In genomic region chr2:85933753-85934594, GRCh38 we compare ENCODE assay signal across 13 cellular contexts. TPM values are rescaled to one million over a fixed set of nuclear protein-coding genes. Genes with fewer than 3 reads are reported as not detected.
DNase-seq lines count a peak whose midpoint lies in the region; ATAC-seq lines count a peak whose summit lies in the region.
"Had no signal": no experiment of that assay in that cellular context is flagged by ENCODE, and none has a peak within 500 bp of the region (broad histone marks: within the 10 kb centered on the region; RNA-seq: fewer than 3 reads in every experiment).

No MANE protein-coding gene starts in this region.

- no peak overlapping the region for H2AFZ ChIP-seq in Karpas-422 (ENCODE audit: low read length)

- H3K79me2 ChIP-seq in Karpas-422 (ENCODE audit: low read length), result no peaks in the 10 kb centered on the region

- peak; percentile 77 for ATAC-seq in activated CD8-positive, alpha-beta T cell treated with anti-CD3 and anti-CD28 coated beads, Interleukin-2, amount 10 ng/mL, durations not matched to agents 7 days and 5 days
- ATAC-seq in right cardiac atrium (peak; percentile 86 to 91), HG02610 (IDR thresholded peaks at IDR 0.05; ENCODE audit: unreplicated experiment) (no peak)

- H3K27me3 Mint-ChIP-seq in activated CD8-positive, alpha-beta T cell treated with anti-CD3 and anti-CD28 coated beads, Interleukin-2, amount 10 ng/mL, durations not matched to agents 7 days and 5 days (ENCODE audit: low read depth), result peaks cover 2% of the 10 kb centered on the region

- H3K9me3 ChIP-seq in right cardiac atrium (ENCODE audit: control insufficient read depth, low read length) (no peaks in the 10 kb centered on the region), Karpas-422 (ENCODE audit: low read length) (no peaks in the 10 kb centered on the region)

- H3K9ac ChIP-seq in Karpas-422 (ENCODE audit: low read length), result no peak overlapping the region

- H3K27ac ChIP-seq in right cardiac atrium (ENCODE audit: low read length) (no peak overlapping the region), Karpas-422 (ENCODE audit: low read length) (no peak overlapping the region)

- H3K9me3 Mint-ChIP-seq in activated CD8-positive, alpha-beta T cell treated with anti-CD3 and anti-CD28 coated beads, Interleukin-2, amount 10 ng/mL, durations not matched to agents 7 days and 5 days (ENCODE audit: insufficient read depth), result no peaks in the 10 kb centered on the region
- H3K9me3 Mint-ChIP-seq: activated CD4-positive, alpha-beta T cell treated with anti-CD3 and anti-CD28 coated beads, Interleukin-2, amount 10 ng/mL, durations not matched to agents 7 days and 5 days; neural crest cell had no signal

- no peaks in the 10 kb centered on the region for H4K20me1 ChIP-seq in Karpas-422 (ENCODE audit: insufficient read depth, low read depth, low read length)

- H3K4me3 Mint-ChIP-seq in activated CD8-positive, alpha-beta T cell treated with anti-CD3 and anti-CD28 coated beads, Interleukin-2, amount 10 ng/mL, durations not matched to agents 7 days and 5 days, result no peak overlapping the region
- H3K4me3 Mint-ChIP-seq: activated CD4-positive, alpha-beta T cell treated with anti-CD3 and anti-CD28 coated beads, Interleukin-2, amount 10 ng/mL, durations not matched to agents 7 days and 5 days; neural crest cell had no signal

- POLR2A ChIA-PET in activated CD8-positive, alpha-beta T cell treated with anti-CD3 and anti-CD28 coated beads, Interleukin-2, amount 10 ng/mL, durations not matched to agents 7 days and 5 days (lab: Charles Lee), result no interaction called here

- CTCF ChIA-PET in activated CD8-positive, alpha-beta T cell treated with anti-CD3 and anti-CD28 coated beads, Interleukin-2, amount 10 ng/mL, durations not matched to agents 7 days and 5 days (lab: Charles Lee), result interaction anchor here (2.4 kb wide), 1 partner anchor 44 kb away, joined by 8 read pairs; the partner anchor contains the start of gene ST3GAL5

- peak; percentile 14 for DNase-seq in stimulated activated CD4-positive, alpha-beta T cell treated with anti-CD3 and anti-CD28 coated beads, Interleukin-15, amount 100 ng/mL, for 24 hours
- no peak for DNase-seq in stimulated activated CD4-positive, alpha-beta T cell treated with anti-CD3 and anti-CD28 coated beads, Interleukin-4, amount 100 ng/mL, for 24 hours
- DNase-seq in activated CD8-positive, alpha-beta T cell treated with anti-CD3 and anti-CD28 coated beads, Interleukin-2, amount 10 ng/mL, durations not matched to agents 7 days and 5 days, result peak; percentile 31
- DNase-seq in right cardiac atrium, result no peak
- no peak for DNase-seq in putamen (ENCODE audit: low spot score)
- DNase-seq in Karpas-422, result no peak
- no peak for DNase-seq in KG1 (lab: John Stamatoyannopoulos, UW)
- DNase-seq: activated CD4-positive, alpha-beta T cell treated with anti-CD3 and anti-CD28 coated beads, Interleukin-2, amount 10 ng/mL, durations not matched to agents 7 days and 5 days; DMS79; effector memory CD4-positive, alpha-beta T cell; NCI-H774 had no signal

- H3K27me3 ChIP-seq in right cardiac atrium (ENCODE audit: control insufficient read depth, insufficient read depth) (no peaks in the 10 kb centered on the region), Karpas-422 (ENCODE audit: low read length) (no peaks in the 10 kb centered on the region)

- no peaks in the 10 kb centered on the region for H3K9me2 ChIP-seq in Karpas-422 (replicated peaks; ENCODE audit: insufficient read depth, low read length)

- H3K36me3 ChIP-seq in Karpas-422 (ENCODE audit: insufficient read depth, low read length), result no peaks in the 10 kb centered on the region

- WGBS in right cardiac atrium, result 41% methylated on average over 7 of the region's 7 CpGs

- intact Hi-C loops in right cardiac atrium (cut with DNase I), result no loop called here

- peak overlapping the region; percentile 42 for H3K27ac Mint-ChIP-seq in activated CD8-positive, alpha-beta T cell treated with anti-CD3 and anti-CD28 coated beads, Interleukin-2, amount 10 ng/mL, durations not matched to agents 7 days and 5 days
- H3K27ac Mint-ChIP-seq: activated CD4-positive, alpha-beta T cell treated with anti-CD3 and anti-CD28 coated beads, Interleukin-2, amount 10 ng/mL, durations not matched to agents 7 days and 5 days had no signal

- no peaks in the 10 kb centered on the region for H3K4me1 ChIP-seq in right cardiac atrium (ENCODE audit: control insufficient read depth, insufficient read depth, low read length)
- H3K4me1 ChIP-seq in Karpas-422 (ENCODE audit: low read length), result no peaks in the 10 kb centered on the region

- no peak overlapping the region for H3K4me2 ChIP-seq in Karpas-422 (ENCODE audit: low read depth, low read length, poor library complexity, severe bottlenecking)

- H3K4me3 ChIP-seq in right cardiac atrium (ENCODE audit: low read length), result no peak overlapping the region
- no peak overlapping the region for H3K4me3 ChIP-seq in Karpas-422 (ENCODE audit: low read length)

- H3K36me3 Mint-ChIP-seq in activated CD8-positive, alpha-beta T cell treated with anti-CD3 and anti-CD28 coated beads, Interleukin-2, amount 10 ng/mL, durations not matched to agents 7 days and 5 days (ENCODE audit: low read depth), result peaks cover 2% of the 10 kb centered on the region

- peaks cover 32% of the 10 kb centered on the region for H3K4me1 Mint-ChIP-seq in activated CD8-positive, alpha-beta T cell treated with anti-CD3 and anti-CD28 coated beads, Interleukin-2, amount 10 ng/mL, durations not matched to agents 7 days and 5 days (ENCODE audit: low read depth)

RNA-seq across cellular contexts. Expression of gene ST3GAL5, which starts 45.2 kb away (rescaled TPM):
- total RNA-seq in activated CD8-positive, alpha-beta T cell treated with anti-CD3 and anti-CD28 coated beads, Interleukin-2, amount 10 ng/mL, durations not matched to agents 7 days and 5 days, result 10 to 100 TPM; 43.4 to 46.7 TPM
- total RNA-seq in right cardiac atrium, result 10 to 100 TPM in 2 of 4 donors, 1 to 10 TPM in 2; 8.7 to 14.0 (median 9.7) TPM
- polyA plus RNA-seq in right cardiac atrium, result 5.4 TPM
- total RNA-seq in Karpas-422 (2014; rRNA removed; shearing (Covaris generic); ENCODE audit: low replicate concordance), result 3.8 and 5.0 TPM in 2 replicates

Comparison
In these comparisons a context has a peak if more than half of its experiments do, and no peak if none do; other contexts are left out.
1. DNase-seq: peak in stimulated activated CD4-positive, alpha-beta T cell treated with anti-CD3 and anti-CD28 coated beads, Interleukin-15, amount 100 ng/mL, for 24 hours (single experiment) and activated CD8-positive, alpha-beta T cell treated with anti-CD3 and anti-CD28 coated beads, Interleukin-2, amount 10 ng/mL, durations not matched to agents 7 days and 5 days (single experiment); none in stimulated activated CD4-positive, alpha-beta T cell treated with anti-CD3 and anti-CD28 coated beads, Interleukin-4, amount 100 ng/mL, for 24 hours (single experiment), right cardiac atrium (0 of 3), putamen (single experiment), Karpas-422 (single experiment) and KG1 (single experiment).